Comparison of ENCODE assay signal across 3 cellular contexts in the genomic region with DNA sequence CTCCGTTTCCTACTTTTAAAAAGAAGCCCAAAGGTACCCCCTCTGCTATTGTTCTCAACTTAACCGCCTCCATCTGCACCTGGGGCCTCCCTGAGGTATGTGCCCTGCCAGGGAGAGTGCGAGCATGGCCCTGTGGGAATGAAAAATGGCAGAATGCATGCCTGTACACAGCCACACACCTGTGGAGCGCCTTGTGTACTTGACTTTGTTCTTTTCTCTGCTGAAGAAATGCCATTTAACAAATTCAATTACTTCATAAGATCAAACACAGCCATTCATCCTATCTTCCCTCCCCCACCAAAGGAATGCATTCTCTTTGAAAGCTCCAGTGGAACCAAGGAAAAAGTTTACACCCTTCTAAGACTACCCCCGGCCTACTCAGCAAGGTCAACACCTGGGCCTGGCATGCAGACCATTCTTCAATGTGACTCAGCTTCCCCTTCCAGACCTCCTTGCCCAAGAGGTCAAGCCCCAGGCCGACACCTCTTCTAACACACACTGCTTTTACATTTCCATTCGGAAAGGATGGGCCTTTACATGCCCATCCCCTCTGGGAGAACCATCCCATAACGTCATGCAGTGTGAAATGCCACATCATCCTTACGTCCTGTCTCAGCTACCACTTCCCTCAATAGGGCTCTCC.
TF ChIP-seq lines count a peak whose summit lies in the region.

No MANE protein-coding gene starts in this region.

TF ChIP-seq in HepG2, 621 proteins besides CTCF, POLR2A, EP300 and RAD21:
- TF ChIP-seq GATA4 (IDR thresholded peaks at IDR 0.05; ENCODE audit: borderline replicate concordance, low read depth) (no peak), ZFP37 (CRISPR knock-in tag; IDR thresholded peaks at IDR 0.05; ENCODE audit: borderline replicate concordance) (no peak), HNRNPH1 (optimal IDR thresholded peaks at IDR 0.05; ENCODE audit: low read depth, low read length) (no peak), ZZZ3 (CRISPR knock-in tag; IDR thresholded peaks at IDR 0.05; ENCODE audit: borderline replicate concordance) (no peak), KAT8 (CRISPR knock-in tag; IDR thresholded peaks at IDR 0.05) (no peak), ZNF205 (CRISPR knock-in tag; IDR thresholded peaks at IDR 0.05) (no peak), ZNF446 (CRISPR knock-in tag; IDR thresholded peaks at IDR 0.05) (no peak), TBX3 (IDR thresholded peaks at IDR 0.05; ENCODE audit: borderline replicate concordance) (no peak), ZNF713 (CRISPR knock-in tag; IDR thresholded peaks at IDR 0.05) (no peak)
- TF ChIP-seq, protein P1, sequence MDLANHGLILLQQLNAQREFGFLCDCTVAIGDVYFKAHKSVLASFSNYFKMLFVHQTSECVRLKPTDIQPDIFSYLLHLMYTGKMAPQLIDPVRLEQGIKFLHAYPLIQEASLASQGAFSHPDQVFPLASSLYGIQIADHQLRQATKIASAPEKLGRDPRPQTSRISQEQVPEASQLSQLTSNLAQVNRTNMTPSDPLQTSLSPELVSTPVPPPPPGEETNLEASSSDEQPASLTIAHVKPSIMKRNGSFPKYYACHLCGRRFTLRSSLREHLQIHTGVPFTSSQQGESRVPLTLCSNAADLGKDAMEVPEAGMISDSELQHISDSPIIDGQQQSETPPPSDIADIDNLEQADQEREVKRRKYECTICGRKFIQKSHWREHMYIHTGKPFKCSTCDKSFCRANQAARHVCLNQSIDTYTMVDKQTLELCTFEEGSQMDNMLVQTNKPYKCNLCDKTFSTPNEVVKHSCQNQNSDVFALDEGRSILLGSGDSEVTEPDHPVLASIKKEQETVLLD (CRISPR knock-in tag; IDR thresholded peaks at IDR 0.05; ENCODE audit: low read depth), result no peak
- TF ChIP-seq, protein P2, sequence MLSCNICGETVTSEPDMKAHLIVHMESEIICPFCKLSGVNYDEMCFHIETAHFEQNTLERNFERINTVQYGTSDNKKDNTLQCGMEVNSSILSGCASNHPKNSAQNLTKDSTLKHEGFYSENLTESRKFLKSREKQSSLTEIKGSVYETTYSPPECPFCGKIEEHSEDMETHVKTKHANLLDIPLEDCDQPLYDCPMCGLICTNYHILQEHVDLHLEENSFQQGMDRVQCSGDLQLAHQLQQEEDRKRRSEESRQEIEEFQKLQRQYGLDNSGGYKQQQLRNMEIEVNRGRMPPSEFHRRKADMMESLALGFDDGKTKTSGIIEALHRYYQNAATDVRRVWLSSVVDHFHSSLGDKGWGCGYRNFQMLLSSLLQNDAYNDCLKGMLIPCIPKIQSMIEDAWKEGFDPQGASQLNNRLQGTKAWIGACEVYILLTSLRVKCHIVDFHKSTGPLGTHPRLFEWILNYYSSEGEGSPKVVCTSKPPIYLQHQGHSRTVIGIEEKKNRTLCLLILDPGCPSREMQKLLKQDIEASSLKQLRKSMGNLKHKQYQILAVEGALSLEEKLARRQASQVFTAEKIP (CRISPR knock-in tag; IDR thresholded peaks at IDR 0.05; ENCODE audit: borderline replicate concordance), result no peak
- TF ChIP-seq, protein P3, sequence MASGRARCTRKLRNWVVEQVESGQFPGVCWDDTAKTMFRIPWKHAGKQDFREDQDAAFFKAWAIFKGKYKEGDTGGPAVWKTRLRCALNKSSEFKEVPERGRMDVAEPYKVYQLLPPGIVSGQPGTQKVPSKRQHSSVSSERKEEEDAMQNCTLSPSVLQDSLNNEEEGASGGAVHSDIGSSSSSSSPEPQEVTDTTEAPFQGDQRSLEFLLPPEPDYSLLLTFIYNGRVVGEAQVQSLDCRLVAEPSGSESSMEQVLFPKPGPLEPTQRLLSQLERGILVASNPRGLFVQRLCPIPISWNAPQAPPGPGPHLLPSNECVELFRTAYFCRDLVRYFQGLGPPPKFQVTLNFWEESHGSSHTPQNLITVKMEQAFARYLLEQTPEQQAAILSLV (CRISPR knock-in tag; IDR thresholded peaks at IDR 0.05; ENCODE audit: borderline replicate concordance), result no peak

TF ChIP-seq in IMR-90, 13 proteins besides CTCF, POLR2A, EP300 and RAD21:
- TF ChIP-seq NFE2L2 (IDR thresholded peaks at IDR 0.05; ENCODE audit: low read depth, low read length), result peak; percentile 28; the same call in 1 of the 2 replicates
- peak; percentile 1; the same call in 1 of the 2 replicates for TF ChIP-seq MAFK (IDR thresholded peaks at IDR 0.05; ENCODE audit: low read depth, low read length)
- TF ChIP-seq CEBPB (IDR thresholded peaks at IDR 0.05; ENCODE audit: low read depth, low read length), result peak; percentile 31; the same call in 1 of the 2 replicates
- TF ChIP-seq, protein P4, sequence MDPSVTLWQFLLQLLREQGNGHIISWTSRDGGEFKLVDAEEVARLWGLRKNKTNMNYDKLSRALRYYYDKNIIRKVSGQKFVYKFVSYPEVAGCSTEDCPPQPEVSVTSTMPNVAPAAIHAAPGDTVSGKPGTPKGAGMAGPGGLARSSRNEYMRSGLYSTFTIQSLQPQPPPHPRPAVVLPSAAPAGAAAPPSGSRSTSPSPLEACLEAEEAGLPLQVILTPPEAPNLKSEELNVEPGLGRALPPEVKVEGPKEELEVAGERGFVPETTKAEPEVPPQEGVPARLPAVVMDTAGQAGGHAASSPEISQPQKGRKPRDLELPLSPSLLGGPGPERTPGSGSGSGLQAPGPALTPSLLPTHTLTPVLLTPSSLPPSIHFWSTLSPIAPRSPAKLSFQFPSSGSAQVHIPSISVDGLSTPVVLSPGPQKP (IDR thresholded peaks at IDR 0.05; ENCODE audit: borderline replicate concordance, low read depth, low read length), result no peak

TF ChIP-seq in endothelial cell of umbilical vein, 7 proteins besides CTCF, POLR2A, EP300 and RAD21:
- peak; percentile 93 for TF ChIP-seq POLR2AphosphoS5 (IDR thresholded peaks at IDR 0.05; ENCODE audit: insufficient read depth, low read depth, low read length)
- peak; percentile 67 for TF ChIP-seq JUN (IDR thresholded peaks at IDR 0.05; ENCODE audit: borderline replicate concordance, insufficient read depth, insufficient read length, low read depth)
- TF ChIP-seq FOS (IDR thresholded peaks at IDR 0.05; ENCODE audit: borderline replicate concordance, insufficient read depth, low read length), result peak; percentile 96
- no peak for TF ChIP-seq MYC (IDR thresholded peaks at IDR 0.05; ENCODE audit: low read depth, low read length)
- TF ChIP-seq, protein P5, sequence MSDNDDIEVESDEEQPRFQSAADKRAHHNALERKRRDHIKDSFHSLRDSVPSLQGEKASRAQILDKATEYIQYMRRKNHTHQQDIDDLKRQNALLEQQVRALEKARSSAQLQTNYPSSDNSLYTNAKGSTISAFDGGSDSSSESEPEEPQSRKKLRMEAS (IDR thresholded peaks at IDR 0.05; ENCODE audit: insufficient read depth, insufficient read length), result no peak
- TF ChIP-seq GATA2 (IDR thresholded peaks at IDR 0.05; ENCODE audit: insufficient read depth, insufficient read length, low read depth, low read length), result peak; percentile 52
- TF ChIP-seq EZH2 (IDR thresholded peaks at IDR 0.05; ENCODE audit: borderline replicate concordance, low read depth, low read length, severe bottlenecking), result no peak
TF ChIP-seq in endothelial cell of umbilical vein: peak in this region for 4.
